8 cellular contexts compared by ENCODE assay signal in genomic region chr4:143025111-143025704, GRCh38.
DNase-seq lines count a peak whose midpoint lies in the region; ATAC-seq, FAIRE-seq and TF ChIP-seq lines count a peak whose summit lies in the region.

No MANE protein-coding gene starts in this region.

- POLR2A ChIA-PET in AG04450 (lab: Yijun Ruan, JAX) (no interaction called here), Caco-2 (lab: Charles Lee) (no interaction called here)
- POLR2A ChIA-PET in activated CD4-positive, alpha-beta T cell treated with anti-CD3 and anti-CD28 coated beads for 36 hours (lab: Charles Lee): no interaction called here

- CTCF ChIA-PET in AG04450 (lab: Charles Lee) (no interaction called here), Caco-2 (lab: Charles Lee) (interaction anchor here (0.6 to 1.0 kb wide), 2 partner anchors 9 to 40 kb away, joined by 3 to 4 read pairs; no protein-coding TSS in a partner anchor)
- CTCF ChIA-PET in activated CD4-positive, alpha-beta T cell treated with anti-CD3 and anti-CD28 coated beads for 36 hours (lab: Charles Lee): interaction anchor here (1.5 kb wide), 1 partner anchor 19 kb away, joined by 3 read pairs; no protein-coding TSS in a partner anchor

- H2AFZ ChIP-seq in OCI-LY1 (ENCODE audit: low read length): no peak overlapping the region

- intact Hi-C loops in activated CD4-positive, alpha-beta T cell treated with anti-CD3 and anti-CD28 coated beads for 36 hours (cut with DNase I, micrococcal nuclease): no loop called here
- intact Hi-C loops in Caco-2 (cut with micrococcal nuclease; ENCODE audit: unreplicated experiment): loop anchor here (1.0 kb wide), 1 partner anchor 40 kb away; no protein-coding TSS in a partner anchor

- ATAC-seq in HG02938 (IDR thresholded peaks at IDR 0.05; ENCODE audit: unreplicated experiment): peak; percentile 44
- peak; percentile 55 for ATAC-seq in foreskin keratinocyte
- no peak for ATAC-seq in esophagus mucosa
- no peak for ATAC-seq in activated CD4-positive, alpha-beta T cell treated with anti-CD3 and anti-CD28 coated beads for 36 hours

- peaks cover 16% of the 10 kb centered on the region for H3K27me3 Mint-ChIP-seq in activated CD4-positive, alpha-beta T cell treated with anti-CD3 and anti-CD28 coated beads for 36 hours
- H3K27me3 Mint-ChIP-seq in Caco-2 (ENCODE audit: insufficient read depth, unreplicated experiment): no peaks in the 10 kb centered on the region

- H3K27ac Mint-ChIP-seq in activated CD4-positive, alpha-beta T cell treated with anti-CD3 and anti-CD28 coated beads for 36 hours: no peak overlapping the region
- H3K27ac Mint-ChIP-seq in Caco-2 (ENCODE audit: unreplicated experiment): no peak overlapping the region

- no peaks in the 10 kb centered on the region for H4K20me1 ChIP-seq in OCI-LY1 (ENCODE audit: insufficient read depth, low read length)

- TF ChIP-seq CTCF in AG04450 (IDR thresholded peaks at IDR 0.05; ENCODE audit: low read depth, low read length) (peak; percentile 43), OCI-LY1 (IDR thresholded peaks at IDR 0.05; ENCODE audit: low read length) (peak; percentile 43; the same call in 1 of the 2 replicates), foreskin keratinocyte (conservative IDR thresholded peaks at IDR 0.05) (peak; percentile 35), Caco-2 (IDR thresholded peaks at IDR 0.05; ENCODE audit: insufficient read depth in 1 of 2, low read depth in 1 of 2, low read length in 1 of 2, severe bottlenecking in 1 of 2, unreplicated experiment in 1 of 2) (no peak)

- H3K4me1 ChIP-seq in OCI-LY1 (ENCODE audit: insufficient read depth, low read length, severe bottlenecking) (no peaks in the 10 kb centered on the region), foreskin keratinocyte (no peaks in the 10 kb centered on the region), Caco-2 (no peaks in the 10 kb centered on the region)

- H3K9me3 Mint-ChIP-seq in activated CD4-positive, alpha-beta T cell treated with anti-CD3 and anti-CD28 coated beads for 36 hours (ENCODE audit: low read depth): peaks cover 9% of the 10 kb centered on the region
- no peaks in the 10 kb centered on the region for H3K9me3 Mint-ChIP-seq in Caco-2 (ENCODE audit: unreplicated experiment)

- H3K36me3 Mint-ChIP-seq in activated CD4-positive, alpha-beta T cell treated with anti-CD3 and anti-CD28 coated beads for 36 hours (ENCODE audit: low read depth): no peaks in the 10 kb centered on the region
- no peaks in the 10 kb centered on the region for H3K36me3 Mint-ChIP-seq in Caco-2 (ENCODE audit: insufficient read depth, unreplicated experiment)

- BruUV-seq in Caco-2 (replicated peaks; lab: Mats Ljungman, UMichigan): no TSS peak

- H3K79me2 ChIP-seq in OCI-LY1 (ENCODE audit: insufficient read depth, low read length): no peaks in the 10 kb centered on the region

- H3K27ac ChIP-seq in AG04450 (ENCODE audit: low read depth, low read length) (no peak overlapping the region), OCI-LY1 (ENCODE audit: low read depth, low read length, poor library complexity, severe bottlenecking) (no peak overlapping the region), foreskin keratinocyte (no peak overlapping the region)

- H3K9ac ChIP-seq in OCI-LY1 (ENCODE audit: low read length): no peak overlapping the region

- no peaks in the 10 kb centered on the region for H3K27me3 ChIP-seq in AG04450 (ENCODE audit: control insufficient read depth, insufficient read depth, low read length)
- H3K27me3 ChIP-seq in OCI-LY1 (ENCODE audit: insufficient read depth, low read length): no peaks in the 10 kb centered on the region
- no peaks in the 10 kb centered on the region for H3K27me3 ChIP-seq in foreskin keratinocyte
- H3K27me3 ChIP-seq in Caco-2 (replicated peaks; ENCODE audit: control insufficient read depth, insufficient read depth, low read length): no peaks in the 10 kb centered on the region

- no peak overlapping the region for H3K4me2 ChIP-seq in OCI-LY1 (ENCODE audit: low read length)

- H3K36me3 ChIP-seq in OCI-LY1 (ENCODE audit: insufficient read depth, low read length): no peaks in the 10 kb centered on the region
- H3K36me3 ChIP-seq in Caco-2 (ENCODE audit: control insufficient read depth, insufficient read depth, low read length): no peaks in the 10 kb centered on the region

- H3K9me2 ChIP-seq in OCI-LY1 (ENCODE audit: low read depth, low read length): no peaks in the 10 kb centered on the region

- no peaks in the 10 kb centered on the region for H3K4me1 Mint-ChIP-seq in activated CD4-positive, alpha-beta T cell treated with anti-CD3 and anti-CD28 coated beads for 36 hours
- H3K4me1 Mint-ChIP-seq in Caco-2 (ENCODE audit: low read depth, unreplicated experiment): peaks cover 6% of the 10 kb centered on the region

- FAIRE-seq in GM18507 (lab: Jason Lieb, UNC): peak; percentile 62

- H3K4me3 ChIP-seq in AG04450 (ENCODE audit: low read depth, low read length) (no peak overlapping the region), OCI-LY1 (ENCODE audit: low read depth, low read length, poor library complexity, severe bottlenecking) (no peak overlapping the region), Caco-2 (ENCODE audit: low read depth, low read length) (no peak overlapping the region)

- H3K9me3 ChIP-seq in AG04450 (ENCODE audit: control insufficient read depth, insufficient read depth, low read length) (no peaks in the 10 kb centered on the region), OCI-LY1 (ENCODE audit: low read length) (no peaks in the 10 kb centered on the region), Caco-2 (peaks cover 6% of the 10 kb centered on the region; the same call in 1 of the 2 replicates)

- DNase-seq in AG04450 (ENCODE audit: low read depth, low spot score) (no peak), GM18507 (ENCODE audit: extremely low spot score, insufficient read length, low read depth) (no peak), foreskin keratinocyte (peak in 1 of 2 donors; percentile 16), Caco-2 (no peak)
- no peak for DNase-seq in activated CD4-positive, alpha-beta T cell treated with anti-CD3 and anti-CD28 coated beads for 36 hours

- H3K4me3 Mint-ChIP-seq in activated CD4-positive, alpha-beta T cell treated with anti-CD3 and anti-CD28 coated beads for 36 hours: no peak overlapping the region
- no peak overlapping the region for H3K4me3 Mint-ChIP-seq in Caco-2 (ENCODE audit: unreplicated experiment)

- no peaks in the 10 kb centered on the region for H3F3A ChIP-seq in OCI-LY1 (ENCODE audit: insufficient read depth, low read length)

Comparison
In these comparisons a context has a peak if more than half of its experiments do, and no peak if none do; other contexts are left out.
1. CTCF ChIP-seq: peak in AG04450 (single experiment), OCI-LY1 (single experiment) and foreskin keratinocyte (single experiment); none in Caco-2 (0 of 2).
2. ATAC-seq: peak in HG02938 (single experiment) and foreskin keratinocyte (single experiment); none in esophagus mucosa (single experiment) and activated CD4-positive, alpha-beta T cell treated with anti-CD3 and anti-CD28 coated beads for 36 hours (single experiment).